In genomic region chr6:57013501-57013900, GRCh38 we compare ENCODE assay signal across 13 cellular contexts. TPM values are rescaled to one million over a fixed set of nuclear protein-coding genes. Genes with fewer than 3 reads are reported as not detected.
DNase-seq lines count a peak whose midpoint lies in the region; ATAC-seq and TF ChIP-seq lines count a peak whose summit lies in the region.
"Had no signal": no experiment of that assay in that cellular context is flagged by ENCODE, and none has a peak within 500 bp of the region (broad histone marks: within the 10 kb centered on the region; RNA-seq: fewer than 3 reads in every experiment).

No MANE protein-coding gene starts in this region.

- ATAC-seq in GM19455 (IDR thresholded peaks at IDR 0.05; ENCODE audit: unreplicated experiment), result no peak
- ATAC-seq in activated CD8-positive, alpha-beta T cell treated with anti-CD3 and anti-CD28 coated beads for 36 hours, result no peak

- in situ Hi-C loops in KBM-7 (cut with MboI; ENCODE audit: low pct_unique_long_range_greater_than_20kb, low sequenced_read_pairs), result no loop called here

- POLR2A ChIA-PET in activated CD8-positive, alpha-beta T cell treated with anti-CD3 and anti-CD28 coated beads for 36 hours (lab: Charles Lee), result no interaction called here

- DNase-seq in EL, result peak; percentile 94
- peak; percentile 63 to 82 for DNase-seq in NCI-H446 (lab: John Stamatoyannopoulos, UW)
- DNase-seq in choroid plexus epithelial cell (ENCODE audit: low read depth), result peak; percentile 33
- DNase-seq in myocyte (ENCODE audit: low read depth), result peak; percentile 77
- DNase-seq in KBM-7, result no peak
- no peak for DNase-seq in activated CD8-positive, alpha-beta T cell treated with anti-CD3 and anti-CD28 coated beads for 36 hours
- DNase-seq in NCI-H1694 (lab: John Stamatoyannopoulos, UW), result no peak
- DNase-seq: midbrain, NCI-H2081, retina, upper lobe of left lung had no signal

- no peaks in the 10 kb centered on the region for H3K9me3 Mint-ChIP-seq in activated CD8-positive, alpha-beta T cell treated with anti-CD3 and anti-CD28 coated beads for 36 hours

- H3K4me3 Mint-ChIP-seq in activated CD8-positive, alpha-beta T cell treated with anti-CD3 and anti-CD28 coated beads for 36 hours, result no peak overlapping the region

- CTCF ChIA-PET in activated CD8-positive, alpha-beta T cell treated with anti-CD3 and anti-CD28 coated beads for 36 hours (lab: Charles Lee), result interaction anchor here (0.8 to 1.2 kb wide), 3 partner anchors 109 to 303 kb away, joined by 3 to 4 read pairs (median 3); no protein-coding TSS in a partner anchor

- H3K27ac Mint-ChIP-seq in activated CD8-positive, alpha-beta T cell treated with anti-CD3 and anti-CD28 coated beads for 36 hours, result no peak overlapping the region

- no peaks in the 10 kb centered on the region for H3K36me3 Mint-ChIP-seq in activated CD8-positive, alpha-beta T cell treated with anti-CD3 and anti-CD28 coated beads for 36 hours (ENCODE audit: low read depth)

- TF ChIP-seq CTCF in choroid plexus epithelial cell (conservative IDR thresholded peaks at IDR 0.05; ENCODE audit: low read depth, low read length), result no peak
- TF ChIP-seq CTCF in activated CD8-positive, alpha-beta T cell treated with anti-CD3 and anti-CD28 coated beads for 36 hours (IDR thresholded peaks at IDR 0.05), result no peak

- no peak overlapping the region for H3K4me3 ChIP-seq in choroid plexus epithelial cell (ENCODE audit: low read depth, low read length)
- H3K4me3 ChIP-seq: cardiac muscle cell, upper lobe of left lung had no signal

- H3K27me3 Mint-ChIP-seq in activated CD8-positive, alpha-beta T cell treated with anti-CD3 and anti-CD28 coated beads for 36 hours, result peaks cover 13% of the 10 kb centered on the region

- intact Hi-C loops in activated CD8-positive, alpha-beta T cell treated with anti-CD3 and anti-CD28 coated beads for 36 hours (cut with micrococcal nuclease), result loop anchor here (10.0 kb wide), 1 partner anchor 301 kb away; the partner anchor contains the start of gene PRIM2

- no peaks in the 10 kb centered on the region for H3K4me1 Mint-ChIP-seq in activated CD8-positive, alpha-beta T cell treated with anti-CD3 and anti-CD28 coated beads for 36 hours (ENCODE audit: low read depth)

RNA-seq across cellular contexts. Expression of gene KIAA1586, which starts 33.0 kb away (rescaled TPM):
- 13.7 and 17.4 TPM in 2 replicates for total RNA-seq in myocyte
- 3.8 TPM for polyA plus RNA-seq in myocyte (2012)
- total RNA-seq in activated CD8-positive, alpha-beta T cell treated with anti-CD3 and anti-CD28 coated beads for 36 hours, result 10 to 100 TPM; 16.0 to 18.7 TPM

RNA-seq across cellular contexts. Expression of gene BEND6, which starts 58.6 kb away (rescaled TPM):
- 8.6 and 12.0 TPM in 2 replicates for total RNA-seq in myocyte
- polyA plus RNA-seq in myocyte (2012), result 5.3 TPM
- not detected for total RNA-seq in activated CD8-positive, alpha-beta T cell treated with anti-CD3 and anti-CD28 coated beads for 36 hours

Comparison
In these comparisons a context has a peak if more than half of its experiments do, and no peak if none do; other contexts are left out.
1. DNase-seq: peak in EL (single experiment), NCI-H446 (2 of 2), choroid plexus epithelial cell (single experiment) and myocyte (single experiment); none in KBM-7 (single experiment), activated CD8-positive, alpha-beta T cell treated with anti-CD3 and anti-CD28 coated beads for 36 hours (single experiment) and NCI-H1694 (single experiment).